8 cellular contexts compared by ENCODE assay signal in genomic region chr2:158457092-158457825, GRCh38. TPM values are rescaled to one million over a fixed set of nuclear protein-coding genes. Genes with fewer than 3 reads are reported as not detected.
DNase-seq lines count a peak whose midpoint lies in the region; ATAC-seq and TF ChIP-seq lines count a peak whose summit lies in the region.

No MANE protein-coding gene starts in this region.

- intact Hi-C loops in Calu3 (cut with micrococcal nuclease; ENCODE audit: unreplicated experiment) (loop anchor here (5.0 kb wide), 3 partner anchors 275 to 425 kb away; no protein-coding TSS in a partner anchor), head of caudate nucleus (cut with DNase I) (loop anchor here (5.0 to 10.0 kb wide), 3 partner anchors 265 to 290 kb away; no protein-coding TSS in a partner anchor), tibial artery (cut with DNase I; ENCODE audit: low total_unique reads) (no loop called here)
- intact Hi-C loops in activated naive CD4-positive, alpha-beta T cell treated with anti-CD3 and anti-CD28 coated beads for 36 hours (cut with micrococcal nuclease) = loop anchor here (2.0 to 10.0 kb wide), 11 partner anchors 66 to 1922 kb away; partner anchors contain the start of genes ACVR1, ACVR1C, TANC1 and WDSUB1

- CTCF ChIA-PET in Calu3 (lab: Charles Lee) = interaction anchor here (0.9 to 3.2 kb wide), 6 partner anchors 41 to 433 kb away, joined by 3 to 13 read pairs (median 5); no protein-coding TSS in a partner anchor
- CTCF ChIA-PET in activated naive CD4-positive, alpha-beta T cell treated with anti-CD3 and anti-CD28 coated beads for 36 hours (lab: Charles Lee) = interaction anchor here (0.7 to 1.6 kb wide), 2 partner anchors 278 to 288 kb away, joined by 3 to 4 read pairs; no protein-coding TSS in a partner anchor

- H3K27me3 Mint-ChIP-seq in Calu3 (ENCODE audit: unreplicated experiment) (no peaks in the 10 kb centered on the region), osteocyte (ENCODE audit: unreplicated experiment) (no peaks in the 10 kb centered on the region)
- H3K27me3 Mint-ChIP-seq in activated naive CD4-positive, alpha-beta T cell treated with anti-CD3 and anti-CD28 coated beads for 36 hours (ENCODE audit: low read depth) = no peaks in the 10 kb centered on the region

- ATAC-seq in GM21367 (IDR thresholded peaks at IDR 0.05; ENCODE audit: unreplicated experiment) = peak; percentile 26

- peak overlapping the region; percentile 80 for H3K4me3 ChIP-seq in SJCRH30
- H3K4me3 ChIP-seq in tibial artery = peak overlapping the region; percentile 89 to 95

- DNase-seq in Calu3 = peak; percentile 68
- DNase-seq in HS-5 (ENCODE audit: low read depth) = peak; percentile 40
- peak; percentile 78 to 79 for DNase-seq in SJCRH30
- DNase-seq in activated naive CD4-positive, alpha-beta T cell treated with anti-CD3 and anti-CD28 coated beads for 36 hours = peak; percentile 56
- peak in 37 of 42 donors; percentile 34 to 84 (median 71) for DNase-seq in head of caudate nucleus
- DNase-seq in osteocyte (ENCODE audit: extremely low spot score, unreplicated experiment) = peak; percentile 87
- peak; percentile 36 to 73 for DNase-seq in tibial artery

- H3K4me1 Mint-ChIP-seq in Calu3 (ENCODE audit: low read depth, unreplicated experiment) (peaks cover 29% of the 10 kb centered on the region), osteocyte (ENCODE audit: unreplicated experiment) (peaks cover 38% of the 10 kb centered on the region)
- H3K4me1 Mint-ChIP-seq in activated naive CD4-positive, alpha-beta T cell treated with anti-CD3 and anti-CD28 coated beads for 36 hours (ENCODE audit: low read depth) = peaks cover 26% of the 10 kb centered on the region

- TF ChIP-seq CTCF in Calu3 (IDR thresholded peaks at IDR 0.05; ENCODE audit: unreplicated experiment) = no peak
- no peak for TF ChIP-seq CTCF in osteocyte (IDR thresholded peaks at IDR 0.05)
- TF ChIP-seq CTCF in tibial artery (IDR thresholded peaks at IDR 0.05) = no peak

- H3K9me3 Mint-ChIP-seq in Calu3 (ENCODE audit: low read depth, unreplicated experiment) (no peaks in the 10 kb centered on the region), osteocyte (ENCODE audit: unreplicated experiment) (no peaks in the 10 kb centered on the region)
- no peaks in the 10 kb centered on the region for H3K9me3 Mint-ChIP-seq in activated naive CD4-positive, alpha-beta T cell treated with anti-CD3 and anti-CD28 coated beads for 36 hours

- H3K36me3 Mint-ChIP-seq in Calu3 (ENCODE audit: insufficient read depth, unreplicated experiment) (peaks cover 42% of the 10 kb centered on the region), osteocyte (ENCODE audit: unreplicated experiment) (no peaks in the 10 kb centered on the region)
- H3K36me3 Mint-ChIP-seq in activated naive CD4-positive, alpha-beta T cell treated with anti-CD3 and anti-CD28 coated beads for 36 hours (ENCODE audit: low read depth) = peaks cover 3% of the 10 kb centered on the region

- H3K36me3 ChIP-seq in SJCRH30 (peaks cover 4% of the 10 kb centered on the region; the same call in 1 of the 2 replicates), tibial artery (no peaks in the 10 kb centered on the region)

- BruUV-seq in Calu3 (replicated peaks; lab: Mats Ljungman, UMichigan) = no TSS peak

- no peaks in the 10 kb centered on the region for H3K27me3 ChIP-seq in SJCRH30
- H3K27me3 ChIP-seq in tibial artery = no peaks in the 10 kb centered on the region

- H3K4me1 ChIP-seq in SJCRH30 = peaks cover 13% of the 10 kb centered on the region
- H3K4me1 ChIP-seq in tibial artery = peaks cover 0 to 20% (median 7%) of the 10 kb centered on the region in 4 donors

- no peaks in the 10 kb centered on the region for H3K9me3 ChIP-seq in SJCRH30 (replicated peaks)
- no peaks in the 10 kb centered on the region for H3K9me3 ChIP-seq in tibial artery

- H3K27ac Mint-ChIP-seq in Calu3 (ENCODE audit: unreplicated experiment) = peak overlapping the region; percentile 72
- H3K27ac Mint-ChIP-seq in activated naive CD4-positive, alpha-beta T cell treated with anti-CD3 and anti-CD28 coated beads for 36 hours = peak overlapping the region; percentile 79
- peak overlapping the region; percentile 82 for H3K27ac Mint-ChIP-seq in osteocyte (ENCODE audit: unreplicated experiment)

- H3K4me3 Mint-ChIP-seq in Calu3 (ENCODE audit: low read depth, unreplicated experiment) = peak overlapping the region; percentile 91
- H3K4me3 Mint-ChIP-seq in activated naive CD4-positive, alpha-beta T cell treated with anti-CD3 and anti-CD28 coated beads for 36 hours = peak overlapping the region; percentile 95
- H3K4me3 Mint-ChIP-seq in osteocyte (ENCODE audit: unreplicated experiment) = peak overlapping the region; percentile 93

- H3K27ac ChIP-seq in SJCRH30 (peak overlapping the region; percentile 85), tibial artery (peak overlapping the region; percentile 92 to 96)

RNA-seq across cellular contexts. Expression of gene PKP4, which starts 0.5 kb away (rescaled TPM):
- total RNA-seq in Calu3 (2022) = 119 and 137 TPM in 2 replicates
- total RNA-seq in SJCRH30 (2014; rRNA removed; shearing (Covaris generic)) = 58.1 and 62.8 TPM in 2 replicates
- total RNA-seq in activated naive CD4-positive, alpha-beta T cell treated with anti-CD3 and anti-CD28 coated beads for 36 hours = 10 to 100 TPM; 52.9 to 57.0 TPM
- total RNA-seq in osteocyte = 119 TPM in 2 replicates

RNA-seq across cellular contexts. Expression of gene CCDC148, which starts 0.7 kb away (rescaled TPM):
- 4.3 and 5.1 TPM in 2 replicates for total RNA-seq in Calu3 (2022)
- total RNA-seq in SJCRH30 (2014; rRNA removed; shearing (Covaris generic)) = 0.49 and 0.53 TPM in 2 replicates
- total RNA-seq in activated naive CD4-positive, alpha-beta T cell treated with anti-CD3 and anti-CD28 coated beads for 36 hours = not detected
- total RNA-seq in osteocyte = 2.2 and 2.8 TPM in 2 replicates

Comparison
In these comparisons a context has a peak if more than half of its experiments do, and no peak if none do; other contexts are left out.
1. Peak in every context shown above with its lines: DNase-seq, ATAC-seq, H3K4me3 ChIP-seq and H3K27ac ChIP-seq.